In the genomic region with DNA sequence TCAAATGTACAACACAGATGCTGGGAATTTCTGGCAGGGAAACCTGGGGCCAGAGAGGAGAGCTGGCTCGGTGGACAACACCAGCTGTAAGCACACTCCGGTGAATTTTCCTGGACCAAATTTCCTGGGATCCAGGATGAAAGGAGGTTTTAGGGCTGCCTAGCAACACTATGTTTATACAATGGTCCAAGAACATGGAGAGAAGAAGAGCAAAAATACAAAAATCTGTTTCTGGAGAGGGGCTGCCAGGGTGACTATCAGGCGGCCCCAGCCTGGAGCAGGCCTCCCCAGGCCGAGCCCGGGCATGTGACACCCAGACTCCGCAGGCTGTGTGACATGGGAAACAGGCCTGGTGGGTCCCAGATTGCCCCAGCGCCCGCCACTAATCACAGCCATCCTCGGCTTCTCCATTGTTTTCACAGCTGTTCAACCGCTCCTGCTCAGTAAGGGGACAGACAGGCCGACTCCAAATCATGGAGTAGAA, we compare ENCODE assay signal across 13 cellular contexts.
DNase-seq lines count a peak whose midpoint lies in the region; ATAC-seq and TF ChIP-seq lines count a peak whose summit lies in the region.
"Had no signal": no experiment of that assay in that cellular context is flagged by ENCODE, and none has a peak within 500 bp of the region (broad histone marks: within the 10 kb centered on the region; RNA-seq: fewer than 3 reads in every experiment).

No MANE protein-coding gene starts in this region.

- no peak overlapping the region for H3K4me3 Mint-ChIP-seq in mesothelial cell of epicardium
- H3K4me3 Mint-ChIP-seq: activated CD4-positive, alpha-beta memory T cell treated with anti-CD3 and anti-CD28 coated beads, Interleukin-2, amount 10 ng/mL, durations not matched to agents 7 days and 5 days; naive thymus-derived CD8-positive, alpha-beta T cell; T-helper 2 cell treated with Interferon-gamma antibody and Interleukin-4, amounts not matched to agents 5 μg/mL and 100 μg/mL, for 36 hours had no signal

- H3K4me3 ChIP-seq in urinary bladder (ENCODE audit: low read depth, low read length): no peak overlapping the region

- no peak for ATAC-seq in GM21825 (IDR thresholded peaks at IDR 0.05; ENCODE audit: unreplicated experiment)
- ATAC-seq: naive thymus-derived CD8-positive, alpha-beta T cell had no signal

- peaks cover 8% of the 10 kb centered on the region for H3K9me3 Mint-ChIP-seq in mesothelial cell of epicardium
- H3K9me3 Mint-ChIP-seq: activated CD4-positive, alpha-beta memory T cell treated with anti-CD3 and anti-CD28 coated beads, Interleukin-2, amount 10 ng/mL, durations not matched to agents 7 days and 5 days; naive thymus-derived CD8-positive, alpha-beta T cell; T-helper 2 cell treated with Interferon-gamma antibody and Interleukin-4, amounts not matched to agents 5 μg/mL and 100 μg/mL, for 36 hours had no signal

- H3K27ac ChIP-seq in cingulate gyrus (ENCODE audit: low read depth, low read length) (peak overlapping the region; percentile 43), urinary bladder (ENCODE audit: low read depth) (peak overlapping the region; percentile 4)

- DNase-seq in NCI-H2081 (lab: John Stamatoyannopoulos, UW) (peak; percentile 39 to 79), NCI-H2081 treated with DMSO at 0.1 percent for 48 hours (lab: John Stamatoyannopoulos, UW) (no peak), mesothelial cell of epicardium (ENCODE audit: low spot score in 2 of 2, unreplicated experiment in 2 of 2) (no peak), NCI-H526 treated with DMSO at 0.1 percent for 48 hours (lab: John Stamatoyannopoulos, UW) (no peak)
- DNase-seq in activated CD4-positive, alpha-beta T cell treated with anti-CD3 and anti-CD28 coated beads, Interleukin-2, amount 50 U/mL, for 4 hours: no peak
- DNase-seq: activated CD4-positive, alpha-beta memory T cell treated with anti-CD3 and anti-CD28 coated beads, Interleukin-2, amount 10 ng/mL, durations not matched to agents 7 days and 5 days; activated naive CD4-positive, alpha-beta T cell; Calu3; naive thymus-derived CD8-positive, alpha-beta T cell had no signal

- H3K36me3 ChIP-seq in urinary bladder (ENCODE audit: insufficient read depth): no peaks in the 10 kb centered on the region

- peaks cover 1% of the 10 kb centered on the region for H3K27me3 Mint-ChIP-seq in mesothelial cell of epicardium (ENCODE audit: low read depth)
- H3K27me3 Mint-ChIP-seq: activated CD4-positive, alpha-beta memory T cell treated with anti-CD3 and anti-CD28 coated beads, Interleukin-2, amount 10 ng/mL, durations not matched to agents 7 days and 5 days had no signal

- peak overlapping the region; percentile 69 for H3K27ac Mint-ChIP-seq in mesothelial cell of epicardium
- H3K27ac Mint-ChIP-seq: activated CD4-positive, alpha-beta memory T cell treated with anti-CD3 and anti-CD28 coated beads, Interleukin-2, amount 10 ng/mL, durations not matched to agents 7 days and 5 days; naive thymus-derived CD8-positive, alpha-beta T cell; T-helper 2 cell treated with Interferon-gamma antibody and Interleukin-4, amounts not matched to agents 5 μg/mL and 100 μg/mL, for 36 hours had no signal

- H3K4me1 Mint-ChIP-seq in mesothelial cell of epicardium: peaks cover 13% of the 10 kb centered on the region
- H3K4me1 Mint-ChIP-seq: activated CD4-positive, alpha-beta memory T cell treated with anti-CD3 and anti-CD28 coated beads, Interleukin-2, amount 10 ng/mL, durations not matched to agents 7 days and 5 days; naive thymus-derived CD8-positive, alpha-beta T cell had no signal

- TF ChIP-seq CTCF in mesothelial cell of epicardium (IDR thresholded peaks at IDR 0.05; ENCODE audit: unreplicated experiment): no peak

- H3K4me1 ChIP-seq in urinary bladder (ENCODE audit: insufficient read depth): no peaks in the 10 kb centered on the region

- no peaks in the 10 kb centered on the region for H3K36me3 Mint-ChIP-seq in mesothelial cell of epicardium
- H3K36me3 Mint-ChIP-seq: naive thymus-derived CD8-positive, alpha-beta T cell had no signal

- WGBS in urinary bladder: 39% methylated on average over 11 of the region's 11 CpGs

Comparison
In these comparisons a context has a peak if more than half of its experiments do, and no peak if none do; other contexts are left out.
1. DNase-seq: peak in NCI-H2081 (2 of 2); none in NCI-H2081 treated with DMSO at 0.1 percent for 48 hours (single experiment), mesothelial cell of epicardium (0 of 2), NCI-H526 treated with DMSO at 0.1 percent for 48 hours (single experiment) and activated CD4-positive, alpha-beta T cell treated with anti-CD3 and anti-CD28 coated beads, Interleukin-2, amount 50 U/mL, for 4 hours (0 of 2).